Comparison of ENCODE assay signal across 16 cellular contexts in the genomic region with DNA sequence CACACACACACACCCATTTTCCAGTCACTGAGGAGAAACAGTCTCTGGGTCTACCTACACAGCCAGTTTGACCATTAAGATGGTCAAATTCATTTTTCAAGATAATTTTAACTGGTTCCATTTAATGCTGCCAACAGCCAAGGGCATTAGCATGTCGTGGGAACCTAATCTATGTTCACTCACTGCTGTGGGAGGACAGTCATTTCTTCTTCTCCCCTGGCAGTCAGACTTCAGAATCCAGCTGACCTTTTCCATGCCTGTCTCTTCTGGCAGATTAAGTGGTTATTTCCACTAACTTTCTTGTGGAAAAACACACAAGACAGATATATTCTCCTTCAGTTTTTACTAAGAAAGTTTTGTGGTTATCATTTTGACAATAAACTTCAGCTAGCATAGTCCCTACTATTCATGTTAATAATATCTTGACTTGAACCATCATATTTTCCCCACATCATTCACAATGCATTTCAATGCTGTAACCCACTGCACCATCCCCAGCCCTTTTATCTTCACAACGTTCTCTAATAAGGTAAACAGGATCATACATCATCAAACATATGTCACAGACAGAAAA.
DNase-seq lines count a peak whose midpoint lies in the region; ATAC-seq, FAIRE-seq and TF ChIP-seq lines count a peak whose summit lies in the region.
"Had no signal": no experiment of that assay in that cellular context is flagged by ENCODE, and none has a peak within 500 bp of the region (broad histone marks: within the 10 kb centered on the region; RNA-seq: fewer than 3 reads in every experiment).

No MANE protein-coding gene starts in this region.

- no peaks in the 10 kb centered on the region for H3K9me2 ChIP-seq in SU-DHL-6 (replicated peaks; ENCODE audit: insufficient read depth, low read length)

- peak; percentile 70 to 73 for ATAC-seq in activated T-cell treated with anti-CD3 and anti-CD28 coated beads, Interleukin-2, amount 50 U/mL, for 4 hours
- peak; percentile 74 for ATAC-seq in stimulated activated naive CD8-positive, alpha-beta T cell treated with anti-CD3 and anti-CD28 coated beads, Interleukin-15, Interleukin-2, amounts not matched to agents 100 U/mL and 50 U/mL, for 24 hours
- ATAC-seq in HG02678 (IDR thresholded peaks at IDR 0.05; ENCODE audit: unreplicated experiment), result no peak
- no peak for ATAC-seq in GM21390 (IDR thresholded peaks at IDR 0.05; ENCODE audit: unreplicated experiment)
- ATAC-seq: left lung, right lobe of liver had no signal

- no peak for DNase-seq in activated T-cell treated with anti-CD3 and anti-CD28 coated beads, Interleukin-2, amount 50 U/mL, for 4 hours
- no peak for DNase-seq in activated T-cell treated with anti-CD3 and anti-CD28 coated beads, Interleukin-2, amount 50 U/mL, for 1 hour
- no peak for DNase-seq in stimulated activated naive CD8-positive, alpha-beta T cell treated with anti-CD3 and anti-CD28 coated beads, Interleukin-15, Interleukin-2, amounts not matched to agents 100 U/mL and 50 U/mL, for 24 hours
- DNase-seq in small intestine, result no peak
- DNase-seq: DMS 273 treated with DMSO at 0.1 percent for 48 hours, dorsolateral prefrontal cortex, left lung, NCI-H1105 treated with DMSO at 0.1 percent for 48 hours, right lobe of liver, SIG-M5 had no signal

- H3K4me3 ChIP-seq in SU-DHL-6 (ENCODE audit: insufficient read depth, low read length, poor library complexity, severe bottlenecking) (no peak overlapping the region), duodenal mucosa (ENCODE audit: low read depth in 1 of 2, low read length in 2 of 2) (no peak overlapping the region), small intestine (ENCODE audit: low read depth in 1 of 2, low read length in 2 of 2) (no peak overlapping the region)
- H3K4me3 ChIP-seq: dorsolateral prefrontal cortex, HAP-1, left lung, neural progenitor cell, right lobe of liver had no signal

- peak overlapping the region; percentile 89 for H3K4me3 Mint-ChIP-seq in activated T-cell treated with anti-CD3 and anti-CD28 coated beads, Interleukin-2, amount 50 U/mL, for 4 hours

- no peak for TF ChIP-seq CTCF in SU-DHL-6 (IDR thresholded peaks at IDR 0.05; ENCODE audit: insufficient read depth, low read length, poor library complexity, severe bottlenecking)

- peak overlapping the region; percentile 39 for H3K4me2 ChIP-seq in SU-DHL-6 (ENCODE audit: low read depth, low read length, poor library complexity, severe bottlenecking)
- H3K4me2 ChIP-seq: neural progenitor cell had no signal

- H3K27ac ChIP-seq in SU-DHL-6 (ENCODE audit: low read depth, low read length), result peak overlapping the region; percentile 82
- H3K27ac ChIP-seq in duodenal mucosa (ENCODE audit: low read depth, low read length), result peak overlapping the region; percentile 17
- H3K27ac ChIP-seq in small intestine (ENCODE audit: low read depth in 1 of 2, low read length in 1 of 2), result peak overlapping the region in 1 of 2 donors; percentile 73
- H3K27ac ChIP-seq: dorsolateral prefrontal cortex, left lung, neural progenitor cell, right lobe of liver had no signal

- no peaks in the 10 kb centered on the region for H3K36me3 ChIP-seq in SU-DHL-6 (ENCODE audit: low read length)
- H3K36me3 ChIP-seq in duodenal mucosa (ENCODE audit: control insufficient read depth in 1 of 2, insufficient read depth in 2 of 2, low read length in 2 of 2), result no peaks in the 10 kb centered on the region
- no peaks in the 10 kb centered on the region for H3K36me3 ChIP-seq in small intestine (ENCODE audit: control insufficient read depth in 2 of 2, insufficient read depth in 2 of 2, low read length in 2 of 2)
- H3K36me3 ChIP-seq: HAP-1, left lung, neural progenitor cell, right lobe of liver had no signal

- H3K9ac ChIP-seq in SU-DHL-6 (ENCODE audit: low read length), result peak overlapping the region; percentile 38
- no peak overlapping the region for H3K9ac ChIP-seq in duodenal mucosa (ENCODE audit: low read depth in 1 of 2, low read length in 2 of 2)
- H3K9ac ChIP-seq: neural progenitor cell had no signal

- peaks cover 73% of the 10 kb centered on the region for H3K36me3 Mint-ChIP-seq in activated T-cell treated with anti-CD3 and anti-CD28 coated beads, Interleukin-2, amount 50 U/mL, for 4 hours (ENCODE audit: insufficient read depth)
- H3K36me3 Mint-ChIP-seq: neural progenitor cell had no signal

- peaks cover 56% of the 10 kb centered on the region for H3K4me1 Mint-ChIP-seq in activated T-cell treated with anti-CD3 and anti-CD28 coated beads, Interleukin-2, amount 50 U/mL, for 4 hours (ENCODE audit: low read depth)

- H3K27me3 Mint-ChIP-seq in activated T-cell treated with anti-CD3 and anti-CD28 coated beads, Interleukin-2, amount 50 U/mL, for 4 hours (ENCODE audit: low read depth), result no peaks in the 10 kb centered on the region

- no peaks in the 10 kb centered on the region for H3K9me3 ChIP-seq in SU-DHL-6 (ENCODE audit: insufficient read depth, low read length)
- H3K9me3 ChIP-seq in duodenal mucosa (ENCODE audit: control insufficient read depth in 1 of 2, low read length in 2 of 2), result no peaks in the 10 kb centered on the region
- H3K9me3 ChIP-seq in small intestine (ENCODE audit: control insufficient read depth, low read depth), result no peaks in the 10 kb centered on the region
- H3K9me3 ChIP-seq: HAP-1, left lung, right lobe of liver had no signal

- no peaks in the 10 kb centered on the region for H4K20me1 ChIP-seq in SU-DHL-6 (ENCODE audit: low read depth, low read length)

- H3K9me3 Mint-ChIP-seq in activated T-cell treated with anti-CD3 and anti-CD28 coated beads, Interleukin-2, amount 50 U/mL, for 4 hours, result no peaks in the 10 kb centered on the region
- H3K9me3 Mint-ChIP-seq: neural progenitor cell had no signal

- H3K4me1 ChIP-seq in duodenal mucosa (ENCODE audit: control insufficient read depth in 1 of 2, insufficient read depth in 2 of 2, low read length in 2 of 2) (no peaks in the 10 kb centered on the region), small intestine (ENCODE audit: control insufficient read depth in 2 of 2, insufficient read depth in 1 of 2, low read depth in 1 of 2, low read length in 1 of 2) (peaks cover 0 to 2% of the 10 kb centered on the region in 2 donors)
- H3K4me1 ChIP-seq: HAP-1, left lung, right lobe of liver had no signal

- no peaks in the 10 kb centered on the region for H3K79me2 ChIP-seq in SU-DHL-6 (ENCODE audit: insufficient read depth, low read length)

- H3K27me3 ChIP-seq in SU-DHL-6 (ENCODE audit: low read length), result no peaks in the 10 kb centered on the region
- H3K27me3 ChIP-seq in duodenal mucosa (ENCODE audit: control insufficient read depth in 1 of 2, insufficient read depth in 2 of 2, low read length in 2 of 2), result no peaks in the 10 kb centered on the region
- no peaks in the 10 kb centered on the region for H3K27me3 ChIP-seq in small intestine (ENCODE audit: control insufficient read depth in 2 of 2, insufficient read depth in 2 of 2, low read length in 2 of 2)
- H3K27me3 ChIP-seq: left lung, neural progenitor cell, right lobe of liver had no signal

- no peak for FAIRE-seq in small intestine (lab: Jason Lieb, UNC)

- 41 to 50% (median 48%) methylated on average over 2 of the region's 2 CpGs for WGBS in small intestine, 3 donors

- peaks cover 23% of the 10 kb centered on the region; the same call in 1 of the 2 replicates for H3F3A ChIP-seq in SU-DHL-6 (ENCODE audit: insufficient read depth)

- H2AFZ ChIP-seq in SU-DHL-6 (ENCODE audit: low read depth, low read length, severe bottlenecking), result no peak overlapping the region

Comparison
In these comparisons a context has a peak if more than half of its experiments do, and no peak if none do; other contexts are left out.
1. ATAC-seq: peak in activated T-cell treated with anti-CD3 and anti-CD28 coated beads, Interleukin-2, amount 50 U/mL, for 4 hours (2 of 2) and stimulated activated naive CD8-positive, alpha-beta T cell treated with anti-CD3 and anti-CD28 coated beads, Interleukin-15, Interleukin-2, amounts not matched to agents 100 U/mL and 50 U/mL, for 24 hours (single experiment); none in HG02678 (single experiment) and GM21390 (single experiment).